Comparison of ENCODE assay signal across 19 cellular contexts in genomic region chr1:230074270-230074669, GRCh38. TPM values are rescaled to one million over a fixed set of nuclear protein-coding genes. Genes with fewer than 3 reads are reported as not detected.
DNase-seq lines count a peak whose midpoint lies in the region; ATAC-seq, FAIRE-seq and TF ChIP-seq lines count a peak whose summit lies in the region.
"Had no signal": no experiment of that assay in that cellular context is flagged by ENCODE, and none has a peak within 500 bp of the region (broad histone marks: within the 10 kb centered on the region; RNA-seq: fewer than 3 reads in every experiment).

No MANE protein-coding gene starts in this region.

- H3K4ac ChIP-seq in IMR-90 (ENCODE audit: low read depth, low read length), result peak overlapping the region; percentile 30; the same call in 1 of the 2 replicates

- no peak overlapping the region for H2BK5ac ChIP-seq in IMR-90 (ENCODE audit: low read depth, low read length, poor library complexity, severe bottlenecking)

- H3K56ac ChIP-seq in IMR-90 (ENCODE audit: extremely low read depth, insufficient read depth, low read length), result no peak overlapping the region

- no peak overlapping the region for H3K4me2 ChIP-seq in IMR-90 (ENCODE audit: low read depth, low read length)
- no peak overlapping the region for H3K4me2 ChIP-seq in astrocyte (ENCODE audit: low read length)

- POLR2A ChIA-PET in AG04449 (lab: Yijun Ruan, JAX) (no interaction called here), IMR-90 (lab: Charles Lee; ENCODE audit: unreplicated experiment) (no interaction called here)

- H3K36me3 ChIP-seq in IMR-90 (ENCODE audit: control insufficient read depth, insufficient read depth, low read length), result peaks cover 6% of the 10 kb centered on the region; the same call in 1 of the 2 replicates
- no peaks in the 10 kb centered on the region for H3K36me3 ChIP-seq in astrocyte (ENCODE audit: insufficient read depth, low read length)
- H3K36me3 ChIP-seq in upper lobe of left lung, result peaks cover 0 to 4% (median 0%) of the 10 kb centered on the region in 4 donors
- H3K36me3 ChIP-seq: adrenal gland, suprapubic skin had no signal

- peaks cover 47% of the 10 kb centered on the region for H3K9me1 ChIP-seq in IMR-90 (ENCODE audit: insufficient read depth, low read length)

- H2AFZ ChIP-seq in IMR-90 (replicated peaks; ENCODE audit: low read length, poor library complexity), result no peak overlapping the region
- no peak overlapping the region for H2AFZ ChIP-seq in astrocyte (ENCODE audit: low read depth, low read length)

- H3K27me3 ChIP-seq in IMR-90 (ENCODE audit: control insufficient read depth, insufficient read depth, low read length) (no peaks in the 10 kb centered on the region), astrocyte (ENCODE audit: insufficient read depth, low read length) (no peaks in the 10 kb centered on the region), upper lobe of left lung (no peaks in the 10 kb centered on the region)
- H3K27me3 ChIP-seq: adrenal gland, dorsolateral prefrontal cortex, suprapubic skin had no signal

- H3K27me3 Mint-ChIP-seq in astrocyte (ENCODE audit: low read depth, unreplicated experiment) (no peaks in the 10 kb centered on the region), osteocyte (ENCODE audit: unreplicated experiment) (no peaks in the 10 kb centered on the region)

- CTCF ChIA-PET in AG04449 (lab: Yijun Ruan, JAX) (interaction anchor here (1.3 kb wide), 1 partner anchor 413 kb away, joined by 3 read pairs; no protein-coding TSS in a partner anchor), IMR-90 (lab: Yijun Ruan, JAX) (no interaction called here)

- dilution Hi-C loops in IMR-90 (cut with HindIII; ENCODE audit: low sequenced_read_pairs, unreplicated experiment), result no loop called here

- TF ChIP-seq CTCF in AG04449 (IDR thresholded peaks at IDR 0.05; ENCODE audit: insufficient read depth, low read length, missing control alignments) (peak; percentile 3), IMR-90 (conservative IDR thresholded peaks at IDR 0.05; ENCODE audit: low read depth, low read length) (no peak), astrocyte (IDR thresholded peaks at IDR 0.05; ENCODE audit: insufficient read depth, low read depth, low read length) (no peak), osteocyte (IDR thresholded peaks at IDR 0.05) (peak; percentile 33), upper lobe of left lung (IDR thresholded peaks at IDR 0.05) (no peak)

- 0 out of 2 replicates have a peak overlapping the region, but pooled peaks have one; percentile 5 for H4K91ac ChIP-seq in IMR-90 (ENCODE audit: insufficient read depth, low read depth, low read length)

- H3K4me1 Mint-ChIP-seq in astrocyte (ENCODE audit: low read depth, unreplicated experiment) (peaks cover 81% of the 10 kb centered on the region), osteocyte (ENCODE audit: unreplicated experiment) (peaks cover 81% of the 10 kb centered on the region)

- TF ChIP-seq POLR2A in IMR-90 (IDR thresholded peaks at IDR 0.05; ENCODE audit: low read depth, low read length) (no peak), upper lobe of left lung (IDR thresholded peaks at IDR 0.05) (no peak)

- DNase-seq in AG04449 (ENCODE audit: low read depth, low spot score), result no peak
- DNase-seq in IMR-90, result no peak
- DNase-seq in astrocyte (ENCODE audit: low read depth), result no peak
- DNase-seq in osteocyte (ENCODE audit: extremely low spot score, unreplicated experiment), result peak; percentile 36
- DNase-seq in upper lobe of left lung, result no peak
- no peak for DNase-seq in ureter (ENCODE audit: low spot score)
- no peak for DNase-seq in NCI-H748 treated with DMSO at 0.1 percent for 48 hours (lab: John Stamatoyannopoulos, UW)
- DNase-seq: activated CD4-positive, CD25-positive, alpha-beta regulatory T cell treated with anti-CD3 and anti-CD28 coated beads, Interleukin-2, amount 50 U/mL, for 72 hours; erythroblast; mesendoderm; natural killer cell; NCI-H1436 treated with DMSO at 0.1 percent for 48 hours; NCI-H774 had no signal

- no TSS peak for BruUV-seq in IMR-90 (replicated peaks; lab: Mats Ljungman, UMichigan)

- H4K5ac ChIP-seq in IMR-90 (ENCODE audit: low read depth, low read length), result no peak overlapping the region

- H3K9ac ChIP-seq in IMR-90 (ENCODE audit: low read depth, low read length) (no peak overlapping the region), astrocyte (ENCODE audit: low read length) (peak overlapping the region; percentile 76)

- ATAC-seq in IMR-90 (ENCODE audit: low read depth) (no peak), upper lobe of left lung (ENCODE audit: low FRiP score in 2 of 2) (no peak), HG03025 (IDR thresholded peaks at IDR 0.05; ENCODE audit: low FRiP score, unreplicated experiment) (no peak)

- H4K20me1 ChIP-seq in IMR-90 (ENCODE audit: insufficient read depth, low read length), result peaks cover 76% of the 10 kb centered on the region
- peaks cover 66% of the 10 kb centered on the region for H4K20me1 ChIP-seq in astrocyte (ENCODE audit: insufficient read depth, low read length)

- H2AK9ac ChIP-seq in IMR-90 (replicated peaks; ENCODE audit: low read depth, low read length, poor library complexity), result no peak overlapping the region

- H3K4me3 ChIP-seq in AG04449 (ENCODE audit: low read depth, low read length) (no peak overlapping the region), IMR-90 (ENCODE audit: insufficient read depth, low read depth, low read length) (no peak overlapping the region), astrocyte (ENCODE audit: insufficient read depth, low read depth, low read length) (no peak overlapping the region), upper lobe of left lung (no peak overlapping the region)
- H3K4me3 ChIP-seq: adrenal gland, SK-N-MC, suprapubic skin had no signal

- H2BK120ac ChIP-seq in IMR-90 (ENCODE audit: low read depth, low read length), result no peak overlapping the region; the same call in 1 of the 2 replicates

- TF ChIP-seq EP300 in upper lobe of left lung (IDR thresholded peaks at IDR 0.05), result no peak

- H3K4me1 ChIP-seq in IMR-90 (ENCODE audit: control insufficient read depth, insufficient read depth, low read length), result peaks cover 32% of the 10 kb centered on the region
- H3K4me1 ChIP-seq in astrocyte (ENCODE audit: insufficient read depth, low read length), result peaks cover 41% of the 10 kb centered on the region
- peaks cover 0 to 21% (median 8%) of the 10 kb centered on the region in 4 donors for H3K4me1 ChIP-seq in upper lobe of left lung

- peaks cover 100% of the 10 kb centered on the region for H3K79me2 ChIP-seq in astrocyte (ENCODE audit: insufficient read depth, low read length)

- no CpG with 5 or more reads among the region's 4 CpGs for WGBS in IMR-90 (ENCODE audit: extremely low coverage in 2 of 2, insufficient read length in 1 of 2), 2 experiments
- WGBS in upper lobe of left lung, 2 donors, result 95 to 98% methylated on average over 4 of the region's 4 CpGs

- H2BK15ac ChIP-seq in IMR-90 (ENCODE audit: low read depth, low read length), result peak overlapping the region; percentile 37; the same call in 1 of the 3 replicates

- FAIRE-seq in astrocyte (lab: Jason Lieb, UNC), result no peak
- FAIRE-seq: H1 had no signal

- H3K4me3 Mint-ChIP-seq in astrocyte (ENCODE audit: unreplicated experiment), result peak overlapping the region; percentile 50
- H3K4me3 Mint-ChIP-seq in osteocyte (ENCODE audit: unreplicated experiment), result no peak overlapping the region
- H3K4me3 Mint-ChIP-seq: natural killer cell had no signal

- H3K79me1 ChIP-seq in IMR-90 (ENCODE audit: low read depth in 1 of 2, low read length in 2 of 2), result peaks cover 32 to 94% of the 10 kb centered on the region in 2 experiments

- H3K9me3 ChIP-seq in IMR-90 (ENCODE audit: control insufficient read depth, insufficient read depth, low read length), result no peaks in the 10 kb centered on the region
- H3K9me3 ChIP-seq in astrocyte (ENCODE audit: insufficient read depth, low read depth, low read length), result no peaks in the 10 kb centered on the region
- H3K9me3 ChIP-seq in upper lobe of left lung, result no peaks in the 10 kb centered on the region
- H3K9me3 ChIP-seq: adrenal gland, suprapubic skin had no signal

- no peaks in the 10 kb centered on the region for H3K9me3 Mint-ChIP-seq in astrocyte (ENCODE audit: unreplicated experiment)
- H3K9me3 Mint-ChIP-seq in osteocyte (ENCODE audit: unreplicated experiment), result no peaks in the 10 kb centered on the region
- H3K9me3 Mint-ChIP-seq: natural killer cell had no signal

- no peak overlapping the region for H2BK20ac ChIP-seq in IMR-90 (ENCODE audit: low read depth, low read length)

- no peak; the same call in 1 of the 2 replicates for TF ChIP-seq RAD21 in IMR-90 (IDR thresholded peaks at IDR 0.05; ENCODE audit: low read length)

- H3K27ac ChIP-seq in IMR-90 (ENCODE audit: insufficient read depth, low read length) (no peak overlapping the region), astrocyte (ENCODE audit: low read depth, low read length) (peak overlapping the region; percentile 74), upper lobe of left lung (no peak overlapping the region)
- H3K27ac ChIP-seq: SK-N-MC, suprapubic skin had no signal

- H3K14ac ChIP-seq in IMR-90 (replicated peaks; ENCODE audit: low read depth, low read length), result no peak overlapping the region

- H4K8ac ChIP-seq in IMR-90 (ENCODE audit: low read depth in 2 of 2, low read length in 2 of 2), result no peak overlapping the region

- H3K36me3 Mint-ChIP-seq in astrocyte (ENCODE audit: low read depth, unreplicated experiment) (peaks cover 23% of the 10 kb centered on the region), osteocyte (ENCODE audit: unreplicated experiment) (no peaks in the 10 kb centered on the region)
- H3K36me3 Mint-ChIP-seq: natural killer cell had no signal

- in situ Hi-C loops in IMR-90 (cut with MboI; ENCODE audit: low sequenced_read_pairs), result no loop called here

- H3K27ac Mint-ChIP-seq in astrocyte (ENCODE audit: unreplicated experiment), result no peak overlapping the region
- H3K27ac Mint-ChIP-seq in osteocyte (ENCODE audit: unreplicated experiment), result peak overlapping the region; percentile 85
- H3K27ac Mint-ChIP-seq: natural killer cell had no signal

- H3K23ac ChIP-seq in IMR-90 (ENCODE audit: low read depth, low read length), result no peak overlapping the region

- intact Hi-C loops in IMR-90 (cut with micrococcal nuclease), result no loop called here

- peak overlapping the region; percentile 34; the same call in 1 of the 2 replicates for H2AK5ac ChIP-seq in IMR-90 (ENCODE audit: low read depth, low read length)

- no peak overlapping the region for H3K18ac ChIP-seq in IMR-90 (ENCODE audit: low read depth, low read length)

TF ChIP-seq in IMR-90, 13 proteins besides CTCF, POLR2A, EP300 and RAD21 (continues in another document):
- TF ChIP-seq CEBPB (IDR thresholded peaks at IDR 0.05; ENCODE audit: low read depth, low read length), result 0 out of 2 replicates have a peak, but pooled peaks have one; percentile 22
- no peak for TF ChIP-seq MXI1 (IDR thresholded peaks at IDR 0.05; ENCODE audit: borderline replicate concordance, low read depth, low read length)

RNA-seq across cellular contexts. Expression of gene GALNT2, which starts 7.2 kb away (rescaled TPM):
- 50.4 and 58.6 TPM in 2 replicates for total RNA-seq in IMR-90 (2012; rRNA removed)
- polyA plus RNA-seq in IMR-90 (2012; rRNA removed), result 170 and 189 TPM in 2 replicates
- polyA plus RNA-seq in IMR-90 (2012; cell fraction: cytosol; rRNA removed), result 173 and 231 TPM in 2 replicates
- 130 and 137 TPM in 2 replicates for polyA plus RNA-seq in IMR-90 (2012; cell fraction: nucleus; rRNA removed; ENCODE audit: low replicate concordance)
- 507 and 634 TPM in 2 replicates for total RNA-seq in astrocyte
- 149 TPM in 2 replicates for total RNA-seq in osteocyte
- total RNA-seq in upper lobe of left lung, result 10 to 100 TPM; 51.3 to 62.3 (median 56.2) TPM
- total RNA-seq in ureter, result 67.9 TPM

Comparison
In these comparisons a context has a peak if more than half of its experiments do, and no peak if none do; other contexts are left out.
1. CTCF ChIP-seq: peak in AG04449 (single experiment) and osteocyte (single experiment); none in IMR-90 (single experiment), astrocyte (single experiment) and upper lobe of left lung (0 of 6).